Comparison of ENCODE assay signal across 19 cellular contexts in the genomic region with DNA sequence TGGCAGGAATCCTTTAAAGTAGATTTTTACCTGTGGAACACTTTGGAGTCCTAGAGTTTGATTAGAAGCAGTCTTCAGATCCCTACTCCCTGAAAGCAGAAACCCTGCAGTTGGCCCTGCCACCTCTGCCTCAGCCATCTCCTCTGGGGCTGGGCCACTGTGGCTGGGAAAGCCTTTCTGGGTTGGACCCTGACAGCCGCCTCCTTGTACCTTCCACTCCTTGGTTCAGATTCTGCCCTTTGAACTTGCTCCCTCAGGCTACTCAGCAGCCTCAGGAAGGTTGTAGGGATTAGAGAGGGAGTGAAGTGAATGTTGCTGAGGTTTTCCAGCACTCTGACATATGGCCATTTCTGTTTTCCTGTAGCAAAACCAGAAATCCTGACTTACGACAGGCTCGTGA.
"Had no signal": no experiment of that assay in that cellular context is flagged by ENCODE, and none has a peak within 500 bp of the region (broad histone marks: within the 10 kb centered on the region; RNA-seq: fewer than 3 reads in every experiment).

No MANE protein-coding gene starts in this region.

- H3K4me1 ChIP-seq: esophagus muscularis mucosa, gastrocnemius medialis, parathyroid adenoma, prostate gland, right lobe of liver, stomach, transverse colon had no signal

- H3K27me3 ChIP-seq: esophagus muscularis mucosa, gastrocnemius medialis, right lobe of liver, stomach, transverse colon had no signal

- H3K27ac ChIP-seq: epithelial cell of prostate, esophagus muscularis mucosa, gastrocnemius medialis, parathyroid adenoma, prostate gland, right lobe of liver, stomach, thoracic aorta, transverse colon had no signal

- H3K4me3 Mint-ChIP-seq: naive B cell, nephron had no signal

- H3K27ac Mint-ChIP-seq: naive B cell, nephron had no signal

- H3K9me3 ChIP-seq: esophagus muscularis mucosa, gastrocnemius medialis, prostate gland, right lobe of liver, stomach, thoracic aorta, transverse colon had no signal

- ATAC-seq: gastrocnemius medialis, left colon, right lobe of liver had no signal

- H3K36me3 ChIP-seq: esophagus muscularis mucosa, gastrocnemius medialis, prostate gland, right lobe of liver, stomach, thoracic aorta, transverse colon had no signal

- H3K4me1 Mint-ChIP-seq: nephron had no signal

- H3K4me3 ChIP-seq: esophagus muscularis mucosa, gastrocnemius medialis, lung, prostate gland, right lobe of liver, stomach, thoracic aorta, transverse colon had no signal

- H3K9me3 Mint-ChIP-seq: naive B cell, nephron had no signal

- DNase-seq: effector memory CD4-positive, alpha-beta T cell; gastrocnemius medialis; left colon; left ventricle myocardium superior; mesenchymal stem cell; naive B cell; right lobe of liver; stimulated activated CD4-positive, alpha-beta T cell treated with anti-CD3 and anti-CD28 coated beads, Interleukin-2, amount 100 ng/mL, for 24 hours; stimulated activated naive CD4-positive, alpha-beta T cell; stomach; substantia nigra; transverse colon had no signal
